ENCODE assay signal across 23 cellular contexts in genomic region chr17:30854146-30854545, GRCh38. TPM values are rescaled to one million over a fixed set of nuclear protein-coding genes. Genes with fewer than 3 reads are reported as not detected.
A peak's percentile ranks its signal among the peaks of the same experiment; 100 is the strongest.
DNase-seq lines count a peak whose midpoint lies in the region; FAIRE-seq and TF ChIP-seq lines count a peak whose summit lies in the region.
"Had no signal": no experiment of that assay in that cellular context is flagged by ENCODE, and none has a peak within 500 bp of the region (broad histone marks: within the 10 kb centered on the region; RNA-seq: fewer than 3 reads in every experiment).

No MANE protein-coding gene starts in this region.

- DNase-seq in RCC 7860 (ENCODE audit: low spot score) (no peak), kidney (no peak), NCI-H187 treated with DMSO at 0.1 percent for 48 hours (lab: John Stamatoyannopoulos, UW) (no peak), SK-N-SH (no peak), spleen (no peak), A673 (ENCODE audit: low spot score) (no peak)
- DNase-seq: ACHN; AML-193; BE2C; CD4-positive, alpha-beta T cell; CD8-positive, alpha-beta memory T cell; DMS 273 treated with DMSO at 0.1 percent for 48 hours; DMS79; EL; GF-D8; GM23248; H7; HCEC 1CT had no signal

- no TSS peak for BruUV-seq in A673 (replicated peaks; lab: Mats Ljungman, UMichigan)

- H3K27me3 ChIP-seq in SK-N-SH (ENCODE audit: insufficient read depth) (no peaks in the 10 kb centered on the region), spleen (replicated peaks in 1 of 7) (no peaks in the 10 kb centered on the region), A673 (replicated peaks; ENCODE audit: insufficient read depth, low read depth, low read length, poor library complexity) (no peaks in the 10 kb centered on the region)
- H3K27me3 ChIP-seq: BE2C; BLaER1 treated with 17β-estradiol and CSF1 and Interleukin-3, amounts not matched to agents 10 nM and 100 nM had no signal

- H3K4me3 ChIP-seq in kidney (ENCODE audit: low read length in 2 of 2), result no peak overlapping the region
- H3K4me3 ChIP-seq in SK-N-SH (ENCODE audit: low read depth in 2 of 2, low read length in 1 of 2), result no peak overlapping the region
- H3K4me3 ChIP-seq in spleen, result no peak overlapping the region
- H3K4me3 ChIP-seq in A673 (ENCODE audit: low read depth, low read length, poor library complexity, severe bottlenecking), result no peak overlapping the region
- H3K4me3 ChIP-seq: BLaER1 treated with 17β-estradiol and CSF1 and Interleukin-3, amounts not matched to agents 10 nM and 100 nM; GM23248 had no signal

- FAIRE-seq in RCC 7860 (lab: Jason Lieb, UNC) (peak; percentile 93), colon (lab: Jason Lieb, UNC) (peak; percentile 87), kidney (lab: Jason Lieb, UNC) (peak; percentile 97)
- FAIRE-seq: D721Med, GM19239, H1 had no signal

- H3K27ac ChIP-seq in kidney (ENCODE audit: low read depth in 2 of 2, low read length in 2 of 2) (no peak overlapping the region), SK-N-SH (ENCODE audit: low read depth in 2 of 2, low read length in 1 of 2) (no peak overlapping the region), spleen (no peak overlapping the region), A673 (ENCODE audit: low read depth, low read length, poor library complexity, severe bottlenecking) (no peak overlapping the region)
- H3K27ac ChIP-seq: BLaER1 treated with 17β-estradiol and CSF1 and Interleukin-3, amounts not matched to agents 10 nM and 100 nM; GM23248 had no signal

- no peaks in the 10 kb centered on the region for H3F3A ChIP-seq in SK-N-SH (replicated peaks; ENCODE audit: insufficient read depth)

- H3K9ac ChIP-seq in kidney (ENCODE audit: low read length in 2 of 2) (no peak overlapping the region), SK-N-SH (no peak overlapping the region)
- H3K9ac ChIP-seq: BLaER1 treated with 17β-estradiol and CSF1 and Interleukin-3, amounts not matched to agents 10 nM and 100 nM; GM23248 had no signal

- no peak for TF ChIP-seq POLR2A in spleen (IDR thresholded peaks at IDR 0.05)

- no peaks in the 10 kb centered on the region for H4K20me1 ChIP-seq in SK-N-SH (ENCODE audit: insufficient read depth)

- H3K9me2 ChIP-seq in SK-N-SH, result no peaks in the 10 kb centered on the region

- intact Hi-C loops in kidney (cut with DNase I), result no loop called here
- intact Hi-C loops in spleen (cut with DNase I; ENCODE audit: low total_unique reads), result no loop called here
- intact Hi-C loops in A673 (cut with micrococcal nuclease; ENCODE audit: unreplicated experiment), result no loop called here

- no peak for TF ChIP-seq EP300 in SK-N-SH (IDR thresholded peaks at IDR 0.05; ENCODE audit: borderline replicate concordance in 1 of 2, low read depth in 1 of 2, low read length in 1 of 2)

- 100% methylated on average over 3 of the region's 3 CpGs for WGBS in SK-N-SH (ENCODE audit: low lambda C conversion rate)
- 91 to 97% (median 92%) methylated on average over 3 of the region's 3 CpGs for WGBS in spleen, 5 donors

- CTCF ChIA-PET in SK-N-SH (lab: Yijun Ruan, JAX) (no interaction called here), A673 (lab: Charles Lee) (no interaction called here)

- no peaks in the 10 kb centered on the region for H3K36me3 ChIP-seq in kidney (ENCODE audit: control insufficient read depth in 1 of 2, insufficient read depth in 2 of 2, low read length in 2 of 2)
- H3K36me3 ChIP-seq in SK-N-SH (replicated peaks in 1 of 2; ENCODE audit: control insufficient read depth in 1 of 2, insufficient read depth in 2 of 2, low read length in 1 of 2), result peaks cover 2 to 18% of the 10 kb centered on the region in 2 experiments
- peaks cover 0 to 75% (median 14%) of the 10 kb centered on the region in 6 donors for H3K36me3 ChIP-seq in spleen
- peaks cover 12% of the 10 kb centered on the region for H3K36me3 ChIP-seq in A673 (ENCODE audit: insufficient read depth, low read length, poor library complexity, severe bottlenecking)
- H3K36me3 ChIP-seq: BE2C had no signal

- H3K4me1 ChIP-seq in kidney (ENCODE audit: control insufficient read depth in 1 of 2, insufficient read depth in 1 of 2, low read depth in 1 of 2, low read length in 2 of 2) (no peaks in the 10 kb centered on the region), SK-N-SH (ENCODE audit: control insufficient read depth in 1 of 2, insufficient read depth in 2 of 2, low read depth in 1 of 2, low read length in 1 of 2) (no peaks in the 10 kb centered on the region), spleen (no peaks in the 10 kb centered on the region), A673 (ENCODE audit: insufficient read depth, low read length, poor library complexity, severe bottlenecking) (no peaks in the 10 kb centered on the region)
- H3K4me1 ChIP-seq: BE2C; BLaER1 treated with 17β-estradiol and CSF1 and Interleukin-3, amounts not matched to agents 10 nM and 100 nM had no signal

- no peak for TF ChIP-seq RAD21 in SK-N-SH (IDR thresholded peaks at IDR 0.05; ENCODE audit: low read length)

- POLR2A ChIA-PET in SK-N-SH (lab: Yijun Ruan, JAX), result no interaction called here
- POLR2A ChIA-PET in A673 (lab: Charles Lee; ENCODE audit: low non-redundant PET), result no interaction called here

- H2AFZ ChIP-seq in SK-N-SH (ENCODE audit: low read depth), result no peak overlapping the region
- H2AFZ ChIP-seq: GM23248 had no signal

- no peak overlapping the region for H3K4me2 ChIP-seq in SK-N-SH
- H3K4me2 ChIP-seq: BLaER1 treated with 17β-estradiol and CSF1 and Interleukin-3, amounts not matched to agents 10 nM and 100 nM had no signal

- H3K9me3 ChIP-seq in kidney (ENCODE audit: control insufficient read depth in 1 of 2, low read length in 2 of 2) (no peaks in the 10 kb centered on the region), SK-N-SH (no peaks in the 10 kb centered on the region), spleen (no peaks in the 10 kb centered on the region), A673 (ENCODE audit: low read depth, low read length, poor library complexity, severe bottlenecking) (no peaks in the 10 kb centered on the region)
- H3K9me3 ChIP-seq: BE2C; BLaER1 treated with 17β-estradiol and CSF1 and Interleukin-3, amounts not matched to agents 10 nM and 100 nM had no signal

- H3K79me2 ChIP-seq in SK-N-SH (ENCODE audit: insufficient read depth), result no peaks in the 10 kb centered on the region

- TF ChIP-seq CTCF in kidney (IDR thresholded peaks at IDR 0.05; ENCODE audit: borderline replicate concordance, extremely low read depth, insufficient read depth), result no peak
- no peak for TF ChIP-seq CTCF in SK-N-SH (IDR thresholded peaks at IDR 0.05)
- no peak for TF ChIP-seq CTCF in spleen (IDR thresholded peaks at IDR 0.05 in 8 of 11, conservative IDR thresholded peaks at IDR 0.05 in 3 of 11)
- TF ChIP-seq CTCF in A673 (conservative IDR thresholded peaks at IDR 0.05; ENCODE audit: low read depth, low read length), result no peak

TF ChIP-seq in SK-N-SH, 30 proteins besides CTCF, POLR2A, EP300 and RAD21 (continues in another document):
- TF ChIP-seq NFIC (IDR thresholded peaks at IDR 0.05; ENCODE audit: borderline replicate concordance) (no peak), RXRA (IDR thresholded peaks at IDR 0.05; ENCODE audit: borderline replicate concordance, low read depth) (no peak), TEAD4 (IDR thresholded peaks at IDR 0.05; ENCODE audit: borderline replicate concordance, insufficient read depth) (no peak), POLR2AphosphoS5 (IDR thresholded peaks at IDR 0.05; ENCODE audit: low read depth, low read length) (no peak), MAX (IDR thresholded peaks at IDR 0.05; ENCODE audit: low read depth) (no peak), ZBTB33 (IDR thresholded peaks at IDR 0.05; ENCODE audit: borderline replicate concordance, low read depth) (no peak), FOSL2 (IDR thresholded peaks at IDR 0.05; ENCODE audit: borderline replicate concordance, low read depth) (no peak), SMC3 (IDR thresholded peaks at IDR 0.05; ENCODE audit: low read depth, low read length) (no peak), SIN3A (IDR thresholded peaks at IDR 0.05; ENCODE audit: borderline replicate concordance, low read depth, low read length) (no peak)

RNA-seq across cellular contexts. Expression of gene ATAD5, which starts 22.4 kb away (rescaled TPM):
- 1.7 TPM for total RNA-seq in kidney
- polyA plus RNA-seq in kidney (ENCODE audit: insufficient read depth, low read depth, low replicate concordance), result 0.19 TPM
- 0.66 and 0.75 TPM in 2 replicates for polyA plus RNA-seq in SK-N-SH (2012; rRNA removed)
- 0.73 and 0.77 TPM in 2 replicates for polyA plus RNA-seq in SK-N-SH (2012; cell fraction: cytosol; rRNA removed)
- polyA plus RNA-seq in SK-N-SH (2012; cell fraction: nucleus; rRNA removed), result 1.2 and 1.8 TPM in 2 replicates
- total RNA-seq in spleen, result 1 to 10 TPM; 3.5 to 7.4 (median 4.5) TPM
- polyA plus RNA-seq in spleen, result under 1 TPM; 0.61 to 0.80 (median 0.67) TPM
- 17.4 and 19.0 TPM in 2 replicates for total RNA-seq in A673 (2021)

RNA-seq across cellular contexts. Expression of gene CRLF3, which starts 29.7 kb away (rescaled TPM):
- total RNA-seq in kidney, result 12.9 TPM
- polyA plus RNA-seq in kidney (ENCODE audit: insufficient read depth, low read depth, low replicate concordance), result 3.4 TPM
- polyA plus RNA-seq in SK-N-SH (2012; rRNA removed), result 10.9 and 13.9 TPM in 2 replicates
- polyA plus RNA-seq in SK-N-SH (2012; cell fraction: cytosol; rRNA removed), result 15.6 and 16.6 TPM in 2 replicates
- 5.2 and 9.1 TPM in 2 replicates for polyA plus RNA-seq in SK-N-SH (2012; cell fraction: nucleus; rRNA removed)
- total RNA-seq in spleen, result 10 to 100 TPM; 44.3 to 51.9 (median 49.0) TPM
- 10 to 100 TPM; 21.0 to 28.2 (median 24.4) TPM for polyA plus RNA-seq in spleen
- total RNA-seq in A673 (2021), result 14.9 and 17.9 TPM in 2 replicates

RNA-seq across cellular contexts. Expression of gene TEFM, which starts 51.9 kb away (rescaled TPM):
- 14.0 TPM for total RNA-seq in kidney
- 14.3 TPM for polyA plus RNA-seq in kidney (ENCODE audit: insufficient read depth, low read depth, low replicate concordance)
- polyA plus RNA-seq in SK-N-SH (2012; rRNA removed), result 4.4 and 9.3 TPM in 2 replicates
- 8.0 and 8.3 TPM in 2 replicates for polyA plus RNA-seq in SK-N-SH (2012; cell fraction: cytosol; rRNA removed)
- 3.1 and 9.0 TPM in 2 replicates for polyA plus RNA-seq in SK-N-SH (2012; cell fraction: nucleus; rRNA removed)
- total RNA-seq in spleen, result 10 to 100 TPM; 16.0 to 33.4 (median 18.0) TPM
- 10 to 100 TPM in 2 of 3 donors, 1 to 10 TPM in 1; 8.4 to 14.6 (median 11.2) TPM for polyA plus RNA-seq in spleen
- total RNA-seq in A673 (2021), result 7.2 and 11.4 TPM in 2 replicates
